In genomic region chr20:49477200-49477599, GRCh38 we compare ENCODE assay signal across 19 cellular contexts. TPM values are rescaled to one million over a fixed set of nuclear protein-coding genes. Genes with fewer than 3 reads are reported as not detected.
"Had no signal": no experiment of that assay in that cellular context is flagged by ENCODE, and none has a peak within 500 bp of the region (broad histone marks: within the 10 kb centered on the region; RNA-seq: fewer than 3 reads in every experiment).

No MANE protein-coding gene starts in this region.

- H3K4me3 ChIP-seq: heart left ventricle, skin epidermis, tibial artery had no signal

- H3K27ac ChIP-seq: epithelial cell of prostate, heart left ventricle, skin epidermis, tibial artery had no signal

- H3K9me3 ChIP-seq: heart left ventricle, tibial artery had no signal

- H3K36me3 ChIP-seq: heart left ventricle, tibial artery had no signal

- DNase-seq: activated CD4-positive, alpha-beta T cell treated with anti-CD3 and anti-CD28 coated beads, Interleukin-2, amount 50 U/mL, for 48 hours; activated CD4-positive, CD25-positive, alpha-beta regulatory T cell treated with anti-CD3 and anti-CD28 coated beads, Interleukin-2, amount 50 U/mL, for 72 hours; activated naive CD4-positive, alpha-beta T cell treated with anti-CD3 and anti-CD28 coated beads for 36 hours; activated naive CD8-positive, alpha-beta T cell treated with anti-CD3 and anti-CD28 coated beads, Interleukin-2, amount 50 U/mL, for 24 hours; dermis blood vessel endothelial cell; effector memory CD8-positive, alpha-beta T cell; heart left ventricle; left colon; mammary epithelial cell; naive B cell; retina; stimulated activated CD4-positive, alpha-beta T cell treated with anti-CD3 and anti-CD28 coated beads, Interleukin-15, amount 100 ng/mL, for 24 hours; stimulated activated CD4-positive, alpha-beta T cell treated with anti-CD3 and anti-CD28 coated beads, Interleukin-4, amount 100 ng/mL, for 1 hour; stimulated activated naive B cell treated with anti-CD40 and anti-IgM and Interleukin-4, amounts not matched to agents 10 μg/mL and 1 μg/mL and 100 μg/mL, for 72 hours; T-helper 9 cell; tibial artery had no signal

- ATAC-seq: activated naive CD8-positive, alpha-beta T cell treated with anti-CD3 and anti-CD28 coated beads, Interleukin-2, amount 50 U/mL, for 24 hours; effector memory CD8-positive, alpha-beta T cell; heart left ventricle; left colon; stimulated activated naive B cell treated with anti-CD40 and anti-IgM and Interleukin-4, amounts not matched to agents 10 μg/mL and 1 μg/mL and 100 μg/mL, for 72 hours had no signal

RNA-seq across cellular contexts. Expression of gene KCNB1, which starts 5.3 kb away (rescaled TPM):
- total RNA-seq: activated naive CD4-positive, alpha-beta T cell treated with anti-CD3 and anti-CD28 coated beads for 36 hours; bronchial epithelial cell; dermis blood vessel endothelial cell had no signal
